ENCODE assay signal across 11 cellular contexts in genomic region chr21:44925027-44925755, GRCh38. TPM values are rescaled to one million over a fixed set of nuclear protein-coding genes. Genes with fewer than 3 reads are reported as not detected.
DNase-seq lines count a peak whose midpoint lies in the region; ATAC-seq and TF ChIP-seq lines count a peak whose summit lies in the region.
"Had no signal": no experiment of that assay in that cellular context is flagged by ENCODE, and none has a peak within 500 bp of the region (broad histone marks: within the 10 kb centered on the region; RNA-seq: fewer than 3 reads in every experiment).

No MANE protein-coding gene starts in this region.

- no peak for TF ChIP-seq EP300 in esophagus muscularis mucosa (IDR thresholded peaks at IDR 0.05)

- intact Hi-C loops in activated CD4-positive, alpha-beta memory T cell treated with anti-CD3 and anti-CD28 coated beads for 36 hours (cut with micrococcal nuclease) = loop anchor here (5.0 to 10.0 kb wide), 2 partner anchors 108 to 720 kb away; partner anchors contain the start of genes PCBP3 and SUMO3
- intact Hi-C loops in tibial artery (cut with DNase I; ENCODE audit: low total_unique reads) = loop anchor here (10.0 kb wide), 1 partner anchor 110 kb away; the partner anchor contains the start of gene SUMO3
- intact Hi-C loops in esophagus muscularis mucosa (cut with DNase I) = no loop called here

- CTCF ChIA-PET in activated naive CD4-positive, alpha-beta T cell treated with anti-CD3 and anti-CD28 coated beads, Interleukin-2, amount 10 ng/mL, durations not matched to agents 7 days and 5 days (lab: Charles Lee) = interaction anchor here (0.7 to 4.9 kb wide), 3 partner anchors 11 to 125 kb away, joined by 3 to 23 read pairs (median 15); partner anchors contain the start of gene UBE2G2
- CTCF ChIA-PET in activated CD4-positive, alpha-beta memory T cell treated with anti-CD3 and anti-CD28 coated beads for 36 hours (lab: Charles Lee) = interaction anchor here (0.6 to 4.9 kb wide), 4 partner anchors 12 to 124 kb away, joined by 3 to 37 read pairs (median 4); partner anchors contain the start of gene UBE2G2

- WGBS in esophagus muscularis mucosa = 63% methylated on average over 4 of the region's 4 CpGs

- H3K4me1 ChIP-seq in tibial artery (peaks cover 0 to 46% (median 26%) of the 10 kb centered on the region in 4 donors), esophagus muscularis mucosa (peaks cover 0 to 47% (median 21%) of the 10 kb centered on the region in 4 donors)

- H3K4me3 ChIP-seq in foreskin fibroblast (ENCODE audit: low read depth in 1 of 2, low read length in 2 of 2) = no peak overlapping the region
- no peak overlapping the region for H3K4me3 ChIP-seq in tibial artery
- H3K4me3 ChIP-seq in esophagus muscularis mucosa = no peak overlapping the region

- no peak for TF ChIP-seq POLR2A in esophagus muscularis mucosa (IDR thresholded peaks at IDR 0.05; ENCODE audit: low read depth)

- TF ChIP-seq CTCF in foreskin fibroblast (IDR thresholded peaks at IDR 0.05; ENCODE audit: low read depth, low read length) = no peak
- TF ChIP-seq CTCF in tibial artery (IDR thresholded peaks at IDR 0.05) = no peak
- no peak for TF ChIP-seq CTCF in esophagus muscularis mucosa (IDR thresholded peaks at IDR 0.05)

- H3K27me3 ChIP-seq in tibial artery (peaks cover 0 to 18% of the 10 kb centered on the region in 2 donors), esophagus muscularis mucosa (peaks cover 0 to 61% (median 2%) of the 10 kb centered on the region in 4 donors)

- peak overlapping the region; percentile 2 to 45 for H3K27ac ChIP-seq in tibial artery
- H3K27ac ChIP-seq in esophagus muscularis mucosa (replicated peaks in 1 of 4) = peak overlapping the region in 1 of 4 donors; percentile 45
- H3K27ac ChIP-seq: C4-2B had no signal

- no peaks in the 10 kb centered on the region for H3K27me3 Mint-ChIP-seq in activated naive CD4-positive, alpha-beta T cell treated with anti-CD3 and anti-CD28 coated beads, Interleukin-2, amount 10 ng/mL, durations not matched to agents 7 days and 5 days
- no peaks in the 10 kb centered on the region for H3K27me3 Mint-ChIP-seq in activated CD4-positive, alpha-beta memory T cell treated with anti-CD3 and anti-CD28 coated beads for 36 hours

- H3K9me3 Mint-ChIP-seq in activated naive CD4-positive, alpha-beta T cell treated with anti-CD3 and anti-CD28 coated beads, Interleukin-2, amount 10 ng/mL, durations not matched to agents 7 days and 5 days = peaks cover 7% of the 10 kb centered on the region
- H3K9me3 Mint-ChIP-seq in activated CD4-positive, alpha-beta memory T cell treated with anti-CD3 and anti-CD28 coated beads for 36 hours = no peaks in the 10 kb centered on the region

- POLR2A ChIA-PET in activated CD4-positive, alpha-beta memory T cell treated with anti-CD3 and anti-CD28 coated beads for 36 hours (lab: Charles Lee) = no interaction called here

- H3K4me1 Mint-ChIP-seq in activated naive CD4-positive, alpha-beta T cell treated with anti-CD3 and anti-CD28 coated beads, Interleukin-2, amount 10 ng/mL, durations not matched to agents 7 days and 5 days = peaks cover 90% of the 10 kb centered on the region
- peaks cover 73% of the 10 kb centered on the region for H3K4me1 Mint-ChIP-seq in activated CD4-positive, alpha-beta memory T cell treated with anti-CD3 and anti-CD28 coated beads for 36 hours (ENCODE audit: low read depth)

- H3K36me3 ChIP-seq in tibial artery (no peaks in the 10 kb centered on the region), esophagus muscularis mucosa (no peaks in the 10 kb centered on the region)

- DNase-seq in activated naive CD4-positive, alpha-beta T cell treated with anti-CD3 and anti-CD28 coated beads, Interleukin-2, amount 10 ng/mL, durations not matched to agents 7 days and 5 days = no peak
- DNase-seq in activated naive CD4-positive, alpha-beta T cell treated with Interleukin-2 at 50 U/mL for 16 hours = no peak
- peak; percentile 42 for DNase-seq in activated CD4-positive, alpha-beta memory T cell treated with anti-CD3 and anti-CD28 coated beads for 36 hours
- DNase-seq in foreskin fibroblast (peak; percentile 42 to 58), tibial artery (no peak), esophagus muscularis mucosa (ENCODE audit: extremely low spot score) (no peak), germinal center (ENCODE audit: low spot score) (no peak)
- DNase-seq: amniotic stem cell had no signal

- peak overlapping the region; percentile 98 for H3K27ac Mint-ChIP-seq in activated naive CD4-positive, alpha-beta T cell treated with anti-CD3 and anti-CD28 coated beads, Interleukin-2, amount 10 ng/mL, durations not matched to agents 7 days and 5 days
- peak overlapping the region; percentile 89 for H3K27ac Mint-ChIP-seq in activated CD4-positive, alpha-beta memory T cell treated with anti-CD3 and anti-CD28 coated beads for 36 hours

- H3K36me3 Mint-ChIP-seq in activated naive CD4-positive, alpha-beta T cell treated with anti-CD3 and anti-CD28 coated beads, Interleukin-2, amount 10 ng/mL, durations not matched to agents 7 days and 5 days = peaks cover 40% of the 10 kb centered on the region
- H3K36me3 Mint-ChIP-seq in activated CD4-positive, alpha-beta memory T cell treated with anti-CD3 and anti-CD28 coated beads for 36 hours = peaks cover under 1% of the 10 kb centered on the region

- no peak for ATAC-seq in HG03378 (IDR thresholded peaks at IDR 0.05; ENCODE audit: unreplicated experiment)
- ATAC-seq: Panc1 had no signal

- peak overlapping the region; percentile 29 for H3K4me3 Mint-ChIP-seq in activated naive CD4-positive, alpha-beta T cell treated with anti-CD3 and anti-CD28 coated beads, Interleukin-2, amount 10 ng/mL, durations not matched to agents 7 days and 5 days
- H3K4me3 Mint-ChIP-seq in activated CD4-positive, alpha-beta memory T cell treated with anti-CD3 and anti-CD28 coated beads for 36 hours = peak overlapping the region; percentile 40

- no peaks in the 10 kb centered on the region for H3K9me3 ChIP-seq in tibial artery
- no peaks in the 10 kb centered on the region for H3K9me3 ChIP-seq in esophagus muscularis mucosa

RNA-seq across cellular contexts. Expression of gene ITGB2, which starts 4.5 kb away (rescaled TPM):
- 100 to 1,000 TPM; 242 to 247 TPM for total RNA-seq in activated CD4-positive, alpha-beta memory T cell treated with anti-CD3 and anti-CD28 coated beads for 36 hours
- total RNA-seq in esophagus muscularis mucosa = 100 to 1,000 TPM in 1 of 4 donors, 10 to 100 TPM in 3; 33.2 to 110 (median 44.0) TPM

RNA-seq across cellular contexts. Expression of gene SLX9, which starts 14.6 kb away (rescaled TPM):
- total RNA-seq in activated CD4-positive, alpha-beta memory T cell treated with anti-CD3 and anti-CD28 coated beads for 36 hours = 10 to 100 TPM; 60.7 to 64.6 TPM
- 10 to 100 TPM; 20.8 to 59.3 (median 27.6) TPM for total RNA-seq in esophagus muscularis mucosa

RNA-seq across cellular contexts. Expression of gene PTTG1IP, which starts 51.7 kb away (rescaled TPM):
- total RNA-seq in activated CD4-positive, alpha-beta memory T cell treated with anti-CD3 and anti-CD28 coated beads for 36 hours = 10 to 100 TPM; 43.0 to 44.4 TPM
- 100 to 1,000 TPM; 222 to 382 (median 302) TPM for total RNA-seq in esophagus muscularis mucosa

Comparison
In these comparisons a context has a peak if more than half of its experiments do, and no peak if none do; other contexts are left out.
1. DNase-seq: peak in activated CD4-positive, alpha-beta memory T cell treated with anti-CD3 and anti-CD28 coated beads for 36 hours (single experiment) and foreskin fibroblast (2 of 2); none in activated naive CD4-positive, alpha-beta T cell treated with anti-CD3 and anti-CD28 coated beads, Interleukin-2, amount 10 ng/mL, durations not matched to agents 7 days and 5 days (single experiment), activated naive CD4-positive, alpha-beta T cell treated with Interleukin-2 at 50 U/mL for 16 hours (single experiment), tibial artery (0 of 2), esophagus muscularis mucosa (single experiment) and germinal center (single experiment).
2. RNA of gene PTTG1IP, which starts 51.7 kb away (total RNA-seq): 222 to 382 TPM in esophagus muscularis mucosa; 43.0 to 44.4 TPM in activated CD4-positive, alpha-beta memory T cell treated with anti-CD3 and anti-CD28 coated beads for 36 hours; every median in the first group is over 4 times any median in the second.